ENCODE assay signal across 11 cellular contexts in genomic region chr11:112564228-112564955, GRCh38.
DNase-seq lines count a peak whose midpoint lies in the region; ATAC-seq and TF ChIP-seq lines count a peak whose summit lies in the region.
"Had no signal": no experiment of that assay in that cellular context is flagged by ENCODE, and none has a peak within 500 bp of the region (broad histone marks: within the 10 kb centered on the region; RNA-seq: fewer than 3 reads in every experiment).

No MANE protein-coding gene starts in this region.

- no peak for ATAC-seq in GM19463 (IDR thresholded peaks at IDR 0.05; ENCODE audit: unreplicated experiment)

- WGBS in esophagus muscularis mucosa, result 8% methylated on average over 3 of the region's 3 CpGs
- 44 to 51% methylated on average over 3 of the region's 3 CpGs for WGBS in thyroid gland, 2 donors

- H3K27me3 ChIP-seq in AG04450 (ENCODE audit: control insufficient read depth, insufficient read depth, low read length), result peaks cover 9% of the 10 kb centered on the region
- no peaks in the 10 kb centered on the region for H3K27me3 ChIP-seq in esophagus muscularis mucosa
- no peaks in the 10 kb centered on the region for H3K27me3 ChIP-seq in thyroid gland
- H3K27me3 ChIP-seq: BLaER1 treated with 17β-estradiol and CSF1 and Interleukin-3, amounts not matched to agents 10 nM and 100 nM had no signal

- H3K36me3 ChIP-seq in esophagus muscularis mucosa (no peaks in the 10 kb centered on the region), thyroid gland (no peaks in the 10 kb centered on the region)
- H3K36me3 ChIP-seq: BLaER1 treated with 17β-estradiol and CSF1 and Interleukin-3, amounts not matched to agents 10 nM and 100 nM had no signal

- H3K4me3 ChIP-seq in AG04450 (ENCODE audit: low read depth, low read length), result no peak overlapping the region
- no peak overlapping the region for H3K4me3 ChIP-seq in esophagus muscularis mucosa
- H3K4me3 ChIP-seq in thyroid gland (replicated peaks in 1 of 3), result no peak overlapping the region
- H3K4me3 ChIP-seq: BLaER1 treated with 17β-estradiol and CSF1 and Interleukin-3, amounts not matched to agents 10 nM and 100 nM had no signal

- H3K4me1 ChIP-seq in esophagus muscularis mucosa (peaks cover 22 to 39% (median 33%) of the 10 kb centered on the region in 4 donors), thyroid gland (no peaks in the 10 kb centered on the region)

- DNase-seq in AG04450 (ENCODE audit: low read depth, low spot score) (peak; percentile 53), NCI-H69 (lab: John Stamatoyannopoulos, UW) (peak; percentile 77), esophagus muscularis mucosa (ENCODE audit: extremely low spot score) (no peak), myocyte (ENCODE audit: low read depth) (peak; percentile 76), NCI-H2171 (lab: John Stamatoyannopoulos, UW) (no peak), thyroid gland (no peak)
- DNase-seq in activated CD4-positive, alpha-beta T cell treated with anti-CD3 and anti-CD28 coated beads for 1 hour, result no peak
- DNase-seq: activated naive CD4-positive, alpha-beta T cell; NCI-H1930 had no signal

- CTCF ChIA-PET in AG04450 (lab: Charles Lee), result interaction anchor here (0.6 to 3.5 kb wide), 7 partner anchors 9 to 725 kb away, joined by 3 to 26 read pairs (median 14); no protein-coding TSS in a partner anchor

- H3K27ac ChIP-seq in AG04450 (ENCODE audit: low read depth, low read length) (peak overlapping the region; percentile 3), esophagus muscularis mucosa (replicated peaks in 1 of 4) (peak overlapping the region; percentile 43 to 79 (median 64)), thyroid gland (no peak overlapping the region)
- H3K27ac ChIP-seq: BLaER1 treated with 17β-estradiol and CSF1 and Interleukin-3, amounts not matched to agents 10 nM and 100 nM had no signal

- TF ChIP-seq POLR2A in esophagus muscularis mucosa (IDR thresholded peaks at IDR 0.05; ENCODE audit: low read depth) (no peak), thyroid gland (IDR thresholded peaks at IDR 0.05) (no peak)

- TF ChIP-seq EP300 in esophagus muscularis mucosa (IDR thresholded peaks at IDR 0.05), result no peak

- POLR2A ChIA-PET in AG04450 (lab: Yijun Ruan, JAX), result interaction anchor here (0.6 to 1.2 kb wide), 3 partner anchors 271 to 660 kb away, joined by 3 to 4 read pairs (median 3); no protein-coding TSS in a partner anchor

- TF ChIP-seq CTCF in AG04450 (IDR thresholded peaks at IDR 0.05; ENCODE audit: low read depth, low read length) (no peak), esophagus muscularis mucosa (IDR thresholded peaks at IDR 0.05) (no peak), thyroid gland (IDR thresholded peaks at IDR 0.05) (no peak)

- intact Hi-C loops in esophagus muscularis mucosa (cut with DNase I) (no loop called here), thyroid gland (cut with DNase I) (no loop called here)

- H3K9me3 ChIP-seq in AG04450 (ENCODE audit: control insufficient read depth, insufficient read depth, low read length) (no peaks in the 10 kb centered on the region), esophagus muscularis mucosa (no peaks in the 10 kb centered on the region), thyroid gland (no peaks in the 10 kb centered on the region)
- H3K9me3 ChIP-seq: BLaER1 treated with 17β-estradiol and CSF1 and Interleukin-3, amounts not matched to agents 10 nM and 100 nM had no signal

Comparison
In these comparisons a context has a peak if more than half of its experiments do, and no peak if none do; other contexts are left out.
1. DNase-seq: peak in AG04450 (single experiment), NCI-H69 (single experiment) and myocyte (single experiment); none in esophagus muscularis mucosa (single experiment), NCI-H2171 (single experiment), thyroid gland (0 of 2) and activated CD4-positive, alpha-beta T cell treated with anti-CD3 and anti-CD28 coated beads for 1 hour (single experiment).
2. H3K27ac ChIP-seq: peak in AG04450 (single experiment) and esophagus muscularis mucosa (4 of 4); none in thyroid gland (0 of 3).